In the genomic region with DNA sequence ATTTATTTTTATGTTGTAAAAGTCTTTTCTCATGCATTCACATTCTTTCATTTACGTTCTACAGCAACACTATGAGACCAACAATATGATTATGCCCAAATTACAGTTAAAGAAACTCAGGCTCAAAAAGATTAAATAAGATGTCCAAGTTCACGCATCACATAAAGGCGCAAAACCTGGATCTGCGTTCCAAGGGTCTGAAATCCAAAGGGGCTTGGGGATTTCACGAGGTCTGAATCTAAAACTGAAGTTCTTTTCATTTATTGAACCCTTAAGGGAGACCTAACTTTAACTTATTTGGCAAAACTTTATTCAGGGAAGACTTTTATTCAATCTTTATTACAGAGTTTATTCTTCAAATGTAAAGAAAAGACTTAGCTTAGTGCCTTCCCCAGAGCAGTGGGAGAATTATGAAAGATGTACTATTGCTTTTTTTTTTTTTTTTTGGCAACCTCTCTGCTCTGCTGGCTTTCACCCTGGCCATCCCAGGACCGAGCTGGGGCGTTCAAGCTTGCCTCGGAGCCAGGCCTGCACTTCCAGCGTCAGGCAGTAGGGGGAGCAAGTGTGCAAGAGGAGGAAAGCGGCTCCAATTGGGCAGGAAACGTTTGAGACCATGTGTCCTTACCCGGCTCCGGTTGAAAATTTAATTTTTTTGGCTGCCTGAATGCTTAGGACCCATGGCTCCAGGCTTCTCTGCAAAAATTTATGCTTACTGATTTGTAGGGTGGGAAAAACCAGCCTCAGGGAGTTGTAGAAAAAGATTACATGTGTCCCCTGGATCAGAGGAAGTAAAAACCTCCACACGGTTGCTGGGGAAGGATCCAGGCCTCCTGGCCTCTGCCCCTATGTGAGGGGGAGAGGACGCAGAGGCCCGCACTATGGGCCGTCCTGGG, we compare ENCODE assay signal across 1 cellular context.
TF ChIP-seq lines count a peak whose summit lies in the region.

No MANE protein-coding gene starts in this region.

TF ChIP-seq in K562, 482 proteins besides CTCF, POLR2A, EP300 and RAD21 (continued from another document and continues in another):
- TF ChIP-seq, protein P1, sequence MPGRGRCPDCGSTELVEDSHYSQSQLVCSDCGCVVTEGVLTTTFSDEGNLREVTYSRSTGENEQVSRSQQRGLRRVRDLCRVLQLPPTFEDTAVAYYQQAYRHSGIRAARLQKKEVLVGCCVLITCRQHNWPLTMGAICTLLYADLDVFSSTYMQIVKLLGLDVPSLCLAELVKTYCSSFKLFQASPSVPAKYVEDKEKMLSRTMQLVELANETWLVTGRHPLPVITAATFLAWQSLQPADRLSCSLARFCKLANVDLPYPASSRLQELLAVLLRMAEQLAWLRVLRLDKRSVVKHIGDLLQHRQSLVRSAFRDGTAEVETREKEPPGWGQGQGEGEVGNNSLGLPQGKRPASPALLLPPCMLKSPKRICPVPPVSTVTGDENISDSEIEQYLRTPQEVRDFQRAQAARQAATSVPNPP (IDR thresholded peaks at IDR 0.05; ENCODE audit: borderline replicate concordance, insufficient read depth, insufficient read length), result no peak
- TF ChIP-seq, protein P2, sequence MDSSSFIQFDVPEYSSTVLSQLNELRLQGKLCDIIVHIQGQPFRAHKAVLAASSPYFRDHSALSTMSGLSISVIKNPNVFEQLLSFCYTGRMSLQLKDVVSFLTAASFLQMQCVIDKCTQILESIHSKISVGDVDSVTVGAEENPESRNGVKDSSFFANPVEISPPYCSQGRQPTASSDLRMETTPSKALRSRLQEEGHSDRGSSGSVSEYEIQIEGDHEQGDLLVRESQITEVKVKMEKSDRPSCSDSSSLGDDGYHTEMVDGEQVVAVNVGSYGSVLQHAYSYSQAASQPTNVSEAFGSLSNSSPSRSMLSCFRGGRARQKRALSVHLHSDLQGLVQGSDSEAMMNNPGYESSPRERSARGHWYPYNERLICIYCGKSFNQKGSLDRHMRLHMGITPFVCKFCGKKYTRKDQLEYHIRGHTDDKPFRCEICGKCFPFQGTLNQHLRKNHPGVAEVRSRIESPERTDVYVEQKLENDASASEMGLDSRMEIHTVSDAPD (CRISPR knock-in tag; IDR thresholded peaks at IDR 0.05), result no peak
- TF ChIP-seq ZZZ3 (IDR thresholded peaks at IDR 0.05), result no peak
- no peak; the same call in 1 of the 2 replicates for TF ChIP-seq ZBTB7A (IDR thresholded peaks at IDR 0.05; ENCODE audit: borderline replicate concordance, control insufficient read depth, low read depth, low read length)
- no peak for TF ChIP-seq HDAC8 (tag; IDR thresholded peaks at IDR 0.05)
- TF ChIP-seq, protein P3, sequence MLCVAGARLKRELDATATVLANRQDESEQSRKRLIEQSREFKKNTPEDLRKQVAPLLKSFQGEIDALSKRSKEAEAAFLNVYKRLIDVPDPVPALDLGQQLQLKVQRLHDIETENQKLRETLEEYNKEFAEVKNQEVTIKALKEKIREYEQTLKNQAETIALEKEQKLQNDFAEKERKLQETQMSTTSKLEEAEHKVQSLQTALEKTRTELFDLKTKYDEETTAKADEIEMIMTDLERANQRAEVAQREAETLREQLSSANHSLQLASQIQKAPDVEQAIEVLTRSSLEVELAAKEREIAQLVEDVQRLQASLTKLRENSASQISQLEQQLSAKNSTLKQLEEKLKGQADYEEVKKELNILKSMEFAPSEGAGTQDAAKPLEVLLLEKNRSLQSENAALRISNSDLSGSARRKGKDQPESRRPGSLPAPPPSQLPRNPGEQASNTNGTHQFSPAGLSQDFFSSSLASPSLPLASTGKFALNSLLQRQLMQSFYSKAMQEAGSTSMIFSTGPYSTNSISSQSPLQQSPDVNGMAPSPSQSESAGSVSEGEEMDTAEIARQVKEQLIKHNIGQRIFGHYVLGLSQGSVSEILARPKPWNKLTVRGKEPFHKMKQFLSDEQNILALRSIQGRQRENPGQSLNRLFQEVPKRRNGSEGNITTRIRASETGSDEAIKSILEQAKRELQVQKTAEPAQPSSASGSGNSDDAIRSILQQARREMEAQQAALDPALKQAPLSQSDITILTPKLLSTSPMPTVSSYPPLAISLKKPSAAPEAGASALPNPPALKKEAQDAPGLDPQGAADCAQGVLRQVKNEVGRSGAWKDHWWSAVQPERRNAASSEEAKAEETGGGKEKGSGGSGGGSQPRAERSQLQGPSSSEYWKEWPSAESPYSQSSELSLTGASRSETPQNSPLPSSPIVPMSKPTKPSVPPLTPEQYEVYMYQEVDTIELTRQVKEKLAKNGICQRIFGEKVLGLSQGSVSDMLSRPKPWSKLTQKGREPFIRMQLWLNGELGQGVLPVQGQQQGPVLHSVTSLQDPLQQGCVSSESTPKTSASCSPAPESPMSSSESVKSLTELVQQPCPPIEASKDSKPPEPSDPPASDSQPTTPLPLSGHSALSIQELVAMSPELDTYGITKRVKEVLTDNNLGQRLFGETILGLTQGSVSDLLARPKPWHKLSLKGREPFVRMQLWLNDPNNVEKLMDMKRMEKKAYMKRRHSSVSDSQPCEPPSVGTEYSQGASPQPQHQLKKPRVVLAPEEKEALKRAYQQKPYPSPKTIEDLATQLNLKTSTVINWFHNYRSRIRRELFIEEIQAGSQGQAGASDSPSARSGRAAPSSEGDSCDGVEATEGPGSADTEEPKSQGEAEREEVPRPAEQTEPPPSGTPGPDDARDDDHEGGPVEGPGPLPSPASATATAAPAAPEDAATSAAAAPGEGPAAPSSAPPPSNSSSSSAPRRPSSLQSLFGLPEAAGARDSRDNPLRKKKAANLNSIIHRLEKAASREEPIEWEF (CRISPR knock-in tag; IDR thresholded peaks at IDR 0.05), result no peak; the same call in 1 of the 2 replicates
- TF ChIP-seq, protein P4, sequence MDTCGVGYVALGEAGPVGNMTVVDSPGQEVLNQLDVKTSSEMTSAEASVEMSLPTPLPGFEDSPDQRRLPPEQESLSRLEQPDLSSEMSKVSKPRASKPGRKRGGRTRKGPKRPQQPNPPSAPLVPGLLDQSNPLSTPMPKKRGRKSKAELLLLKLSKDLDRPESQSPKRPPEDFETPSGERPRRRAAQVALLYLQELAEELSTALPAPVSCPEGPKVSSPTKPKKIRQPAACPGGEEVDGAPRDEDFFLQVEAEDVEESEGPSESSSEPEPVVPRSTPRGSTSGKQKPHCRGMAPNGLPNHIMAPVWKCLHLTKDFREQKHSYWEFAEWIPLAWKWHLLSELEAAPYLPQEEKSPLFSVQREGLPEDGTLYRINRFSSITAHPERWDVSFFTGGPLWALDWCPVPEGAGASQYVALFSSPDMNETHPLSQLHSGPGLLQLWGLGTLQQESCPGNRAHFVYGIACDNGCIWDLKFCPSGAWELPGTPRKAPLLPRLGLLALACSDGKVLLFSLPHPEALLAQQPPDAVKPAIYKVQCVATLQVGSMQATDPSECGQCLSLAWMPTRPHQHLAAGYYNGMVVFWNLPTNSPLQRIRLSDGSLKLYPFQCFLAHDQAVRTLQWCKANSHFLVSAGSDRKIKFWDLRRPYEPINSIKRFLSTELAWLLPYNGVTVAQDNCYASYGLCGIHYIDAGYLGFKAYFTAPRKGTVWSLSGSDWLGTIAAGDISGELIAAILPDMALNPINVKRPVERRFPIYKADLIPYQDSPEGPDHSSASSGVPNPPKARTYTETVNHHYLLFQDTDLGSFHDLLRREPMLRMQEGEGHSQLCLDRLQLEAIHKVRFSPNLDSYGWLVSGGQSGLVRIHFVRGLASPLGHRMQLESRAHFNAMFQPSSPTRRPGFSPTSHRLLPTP (IDR thresholded peaks at IDR 0.05; ENCODE audit: borderline replicate concordance, extremely low read depth, insufficient read length), result no peak
- TF ChIP-seq MCM3 (IDR thresholded peaks at IDR 0.05), result no peak
- TF ChIP-seq JUN (IDR thresholded peaks at IDR 0.05; ENCODE audit: borderline replicate concordance, low read depth, low read length), result no peak
- TF ChIP-seq JUN (CRISPR knock-in tag; IDR thresholded peaks at IDR 0.05; ENCODE audit: borderline replicate concordance), result no peak
- TF ChIP-seq, protein P5, sequence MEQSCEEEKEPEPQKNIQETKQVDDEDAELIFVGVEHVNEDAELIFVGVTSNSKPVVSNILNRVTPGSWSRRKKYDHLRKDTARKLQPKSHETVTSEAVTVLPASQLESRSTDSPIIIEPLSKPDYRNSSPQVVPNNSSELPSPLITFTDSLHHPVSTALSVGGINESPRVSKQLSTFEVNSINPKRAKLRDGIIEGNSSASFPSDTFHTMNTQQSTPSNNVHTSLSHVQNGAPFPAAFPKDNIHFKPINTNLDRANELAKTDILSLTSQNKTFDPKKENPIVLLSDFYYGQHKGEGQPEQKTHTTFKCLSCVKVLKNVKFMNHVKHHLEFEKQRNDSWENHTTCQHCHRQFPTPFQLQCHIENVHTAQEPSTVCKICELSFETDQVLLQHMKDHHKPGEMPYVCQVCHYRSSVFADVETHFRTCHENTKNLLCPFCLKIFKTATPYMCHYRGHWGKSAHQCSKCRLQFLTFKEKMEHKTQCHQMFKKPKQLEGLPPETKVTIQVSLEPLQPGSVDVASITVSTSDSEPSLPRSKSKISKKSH (CRISPR knock-in tag; IDR thresholded peaks at IDR 0.05), result no peak
- TF ChIP-seq POLR3A (IDR thresholded peaks at IDR 0.05; ENCODE audit: borderline replicate concordance, extremely low read depth, insufficient read depth, insufficient read length), result no peak
- TF ChIP-seq SAP30 (IDR thresholded peaks at IDR 0.05; ENCODE audit: borderline replicate concordance, insufficient read depth, low read depth, low read length, poor library complexity, severe bottlenecking), result no peak
- TF ChIP-seq, protein P6, sequence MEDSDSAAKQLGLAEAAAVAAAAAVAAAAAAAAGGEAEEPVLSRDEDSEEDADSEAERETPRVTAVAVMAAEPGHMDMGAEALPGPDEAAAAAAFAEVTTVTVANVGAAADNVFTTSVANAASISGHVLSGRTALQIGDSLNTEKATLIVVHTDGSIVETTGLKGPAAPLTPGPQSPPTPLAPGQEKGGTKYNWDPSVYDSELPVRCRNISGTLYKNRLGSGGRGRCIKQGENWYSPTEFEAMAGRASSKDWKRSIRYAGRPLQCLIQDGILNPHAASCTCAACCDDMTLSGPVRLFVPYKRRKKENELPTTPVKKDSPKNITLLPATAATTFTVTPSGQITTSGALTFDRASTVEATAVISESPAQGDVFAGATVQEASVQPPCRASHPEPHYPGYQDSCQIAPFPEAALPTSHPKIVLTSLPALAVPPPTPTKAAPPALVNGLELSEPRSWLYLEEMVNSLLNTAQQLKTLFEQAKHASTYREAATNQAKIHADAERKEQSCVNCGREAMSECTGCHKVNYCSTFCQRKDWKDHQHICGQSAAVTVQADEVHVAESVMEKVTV (CRISPR knock-in tag; IDR thresholded peaks at IDR 0.05), result peak; percentile 83
- TF ChIP-seq, protein P7, sequence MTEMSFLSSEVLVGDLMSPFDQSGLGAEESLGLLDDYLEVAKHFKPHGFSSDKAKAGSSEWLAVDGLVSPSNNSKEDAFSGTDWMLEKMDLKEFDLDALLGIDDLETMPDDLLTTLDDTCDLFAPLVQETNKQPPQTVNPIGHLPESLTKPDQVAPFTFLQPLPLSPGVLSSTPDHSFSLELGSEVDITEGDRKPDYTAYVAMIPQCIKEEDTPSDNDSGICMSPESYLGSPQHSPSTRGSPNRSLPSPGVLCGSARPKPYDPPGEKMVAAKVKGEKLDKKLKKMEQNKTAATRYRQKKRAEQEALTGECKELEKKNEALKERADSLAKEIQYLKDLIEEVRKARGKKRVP (CRISPR knock-in tag; IDR thresholded peaks at IDR 0.05), result no peak
- TF ChIP-seq, protein P8, sequence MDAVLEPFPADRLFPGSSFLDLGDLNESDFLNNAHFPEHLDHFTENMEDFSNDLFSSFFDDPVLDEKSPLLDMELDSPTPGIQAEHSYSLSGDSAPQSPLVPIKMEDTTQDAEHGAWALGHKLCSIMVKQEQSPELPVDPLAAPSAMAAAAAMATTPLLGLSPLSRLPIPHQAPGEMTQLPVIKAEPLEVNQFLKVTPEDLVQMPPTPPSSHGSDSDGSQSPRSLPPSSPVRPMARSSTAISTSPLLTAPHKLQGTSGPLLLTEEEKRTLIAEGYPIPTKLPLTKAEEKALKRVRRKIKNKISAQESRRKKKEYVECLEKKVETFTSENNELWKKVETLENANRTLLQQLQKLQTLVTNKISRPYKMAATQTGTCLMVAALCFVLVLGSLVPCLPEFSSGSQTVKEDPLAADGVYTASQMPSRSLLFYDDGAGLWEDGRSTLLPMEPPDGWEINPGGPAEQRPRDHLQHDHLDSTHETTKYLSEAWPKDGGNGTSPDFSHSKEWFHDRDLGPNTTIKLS (IDR thresholded peaks at IDR 0.05; ENCODE audit: borderline replicate concordance, low read depth), result no peak
- no peak for TF ChIP-seq GTF2A2 (tag; IDR thresholded peaks at IDR 0.05)
- TF ChIP-seq ZNF668 (CRISPR knock-in tag; IDR thresholded peaks at IDR 0.05), result no peak
- TF ChIP-seq ZC3H8 (IDR thresholded peaks at IDR 0.05), result no peak
- no peak for TF ChIP-seq ERF (CRISPR knock-in tag; IDR thresholded peaks at IDR 0.05)
- peak; percentile 85 for TF ChIP-seq BCOR (IDR thresholded peaks at IDR 0.05)
- 0 out of 2 replicates have a peak, but pooled peaks have one; percentile 14 for TF ChIP-seq EP400 (IDR thresholded peaks at IDR 0.05)
- TF ChIP-seq, protein P9, sequence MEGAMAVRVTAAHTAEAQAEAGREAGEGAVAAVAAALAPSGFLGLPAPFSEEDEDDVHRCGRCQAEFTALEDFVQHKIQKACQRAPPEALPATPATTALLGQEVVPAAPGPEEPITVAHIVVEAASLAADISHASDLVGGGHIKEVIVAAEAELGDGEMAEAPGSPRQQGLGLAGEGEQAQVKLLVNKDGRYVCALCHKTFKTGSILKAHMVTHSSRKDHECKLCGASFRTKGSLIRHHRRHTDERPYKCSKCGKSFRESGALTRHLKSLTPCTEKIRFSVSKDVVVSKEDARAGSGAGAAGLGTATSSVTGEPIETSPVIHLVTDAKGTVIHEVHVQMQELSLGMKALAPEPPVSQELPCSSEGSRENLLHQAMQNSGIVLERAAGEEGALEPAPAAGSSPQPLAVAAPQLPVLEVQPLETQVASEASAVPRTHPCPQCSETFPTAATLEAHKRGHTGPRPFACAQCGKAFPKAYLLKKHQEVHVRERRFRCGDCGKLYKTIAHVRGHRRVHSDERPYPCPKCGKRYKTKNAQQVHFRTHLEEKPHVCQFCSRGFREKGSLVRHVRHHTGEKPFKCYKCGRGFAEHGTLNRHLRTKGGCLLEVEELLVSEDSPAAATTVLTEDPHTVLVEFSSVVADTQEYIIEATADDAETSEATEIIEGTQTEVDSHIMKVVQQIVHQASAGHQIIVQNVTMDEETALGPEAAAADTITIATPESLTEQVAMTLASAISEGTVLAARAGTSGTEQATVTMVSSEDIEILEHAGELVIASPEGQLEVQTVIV (CRISPR knock-in tag; IDR thresholded peaks at IDR 0.05; ENCODE audit: borderline replicate concordance), result no peak
- TF ChIP-seq, protein P10, sequence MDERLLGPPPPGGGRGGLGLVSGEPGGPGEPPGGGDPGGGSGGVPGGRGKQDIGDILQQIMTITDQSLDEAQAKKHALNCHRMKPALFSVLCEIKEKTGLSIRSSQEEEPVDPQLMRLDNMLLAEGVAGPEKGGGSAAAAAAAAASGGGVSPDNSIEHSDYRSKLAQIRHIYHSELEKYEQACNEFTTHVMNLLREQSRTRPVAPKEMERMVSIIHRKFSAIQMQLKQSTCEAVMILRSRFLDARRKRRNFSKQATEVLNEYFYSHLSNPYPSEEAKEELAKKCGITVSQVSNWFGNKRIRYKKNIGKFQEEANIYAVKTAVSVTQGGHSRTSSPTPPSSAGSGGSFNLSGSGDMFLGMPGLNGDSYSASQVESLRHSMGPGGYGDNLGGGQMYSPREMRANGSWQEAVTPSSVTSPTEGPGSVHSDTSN (CRISPR knock-in tag; IDR thresholded peaks at IDR 0.05; ENCODE audit: low read depth), result no peak
- TF ChIP-seq, protein P10 (tag; conservative IDR thresholded peaks at IDR 0.05; ENCODE audit: low read depth), result 0 out of 2 replicates have a peak, but pooled peaks have one; percentile 11
- TF ChIP-seq ZNF12 (CRISPR knock-in tag; IDR thresholded peaks at IDR 0.05), result no peak
- TF ChIP-seq SMAD2 (IDR thresholded peaks at IDR 0.05; ENCODE audit: low read depth, low read length), result no peak
